21 cellular contexts compared by ENCODE assay signal in genomic region chr11:124915541-124916369, GRCh38. TPM values are rescaled to one million over a fixed set of nuclear protein-coding genes. Genes with fewer than 3 reads are reported as not detected.
DNase-seq lines count a peak whose midpoint lies in the region; ATAC-seq, FAIRE-seq and TF ChIP-seq lines count a peak whose summit lies in the region.
"Had no signal": no experiment of that assay in that cellular context is flagged by ENCODE, and none has a peak within 500 bp of the region (broad histone marks: within the 10 kb centered on the region; RNA-seq: fewer than 3 reads in every experiment).

No MANE protein-coding gene starts in this region.

- no peak overlapping the region for H3K4me3 Mint-ChIP-seq in activated naive CD4-positive, alpha-beta T cell treated with anti-CD3 and anti-CD28 coated beads for 36 hours
- H3K4me3 Mint-ChIP-seq: activated CD4-positive, alpha-beta T cell treated with anti-CD3 and anti-CD28 coated beads, Interleukin-2, amount 10 ng/mL, durations not matched to agents 7 days and 5 days; activated naive CD4-positive, alpha-beta T cell treated with anti-CD3 and anti-CD28 coated beads, Interleukin-2, amount 50 U/mL, for 24 hours; CD8-positive, alpha-beta memory T cell had no signal

- peak; percentile 85 for ATAC-seq in HepG2
- ATAC-seq in activated naive CD4-positive, alpha-beta T cell treated with anti-CD3 and anti-CD28 coated beads, Interleukin-2, amount 50 U/mL, for 72 hours = no peak
- ATAC-seq: left colon had no signal

- TF ChIP-seq CTCF in HepG2 (CRISPR knock-in tag; IDR thresholded peaks at IDR 0.05) = peak; percentile 64

- H3K27ac Mint-ChIP-seq in activated naive CD4-positive, alpha-beta T cell treated with anti-CD3 and anti-CD28 coated beads, Interleukin-2, amount 50 U/mL, for 72 hours = no peak overlapping the region
- H3K27ac Mint-ChIP-seq in activated naive CD4-positive, alpha-beta T cell treated with anti-CD3 and anti-CD28 coated beads for 36 hours = no peak overlapping the region
- H3K27ac Mint-ChIP-seq: activated CD4-positive, alpha-beta T cell treated with anti-CD3 and anti-CD28 coated beads, Interleukin-2, amount 10 ng/mL, durations not matched to agents 7 days and 5 days; activated naive CD4-positive, alpha-beta T cell treated with anti-CD3 and anti-CD28 coated beads, Interleukin-2, amount 50 U/mL, for 24 hours had no signal

- H3K9me3 Mint-ChIP-seq in activated naive CD4-positive, alpha-beta T cell treated with anti-CD3 and anti-CD28 coated beads, Interleukin-2, amount 50 U/mL, for 72 hours = peaks cover 6 to 12% of the 10 kb centered on the region in 2 donors
- peaks cover 12% of the 10 kb centered on the region for H3K9me3 Mint-ChIP-seq in activated naive CD4-positive, alpha-beta T cell treated with anti-CD3 and anti-CD28 coated beads for 36 hours
- H3K9me3 Mint-ChIP-seq: activated naive CD4-positive, alpha-beta T cell treated with anti-CD3 and anti-CD28 coated beads, Interleukin-2, amount 50 U/mL, for 24 hours had no signal

- H3K36me3 ChIP-seq in HepG2 (replicated peaks in 1 of 2; ENCODE audit: control insufficient read depth in 1 of 2, insufficient read depth in 2 of 2, low read length in 2 of 2) = no peaks in the 10 kb centered on the region

- peaks cover 19% of the 10 kb centered on the region for H3K4me1 ChIP-seq in HepG2 (ENCODE audit: insufficient read depth, low read length)

- no peak overlapping the region for H3K4me3 ChIP-seq in HepG2 (replicated peaks in 1 of 3; ENCODE audit: insufficient read depth in 1 of 3, low read depth in 2 of 3, low read length in 3 of 3)

- H2AFZ ChIP-seq in HepG2 (ENCODE audit: low read length) = no peak overlapping the region

- intact Hi-C loops in HepG2 (cut with micrococcal nuclease; ENCODE audit: unreplicated experiment) = no loop called here
- intact Hi-C loops in activated naive CD4-positive, alpha-beta T cell treated with anti-CD3 and anti-CD28 coated beads for 36 hours (cut with micrococcal nuclease) = no loop called here

- no peak for TF ChIP-seq POLR2A in HepG2 (IDR thresholded peaks at IDR 0.05; ENCODE audit: insufficient read depth in 1 of 2, low read depth in 2 of 2, low read length in 2 of 2)

- H3K9me3 ChIP-seq in HepG2 (ENCODE audit: low read length) = peaks cover 12% of the 10 kb centered on the region

- WGBS in HepG2 (ENCODE audit: low lambda C conversion rate) = 73% methylated on average over 3 of the region's 3 CpGs

- H3K27me3 ChIP-seq in HepG2 (ENCODE audit: control insufficient read depth in 1 of 2, insufficient read depth in 2 of 2, low read length in 2 of 2) = no peaks in the 10 kb centered on the region

- in situ Hi-C loops in HepG2 (cut with HindIII; ENCODE audit: extremely low pct_ligation_motif_present, low pct_unique_long_range_greater_than_20kb) = no loop called here

- H4K20me1 ChIP-seq in HepG2 (ENCODE audit: insufficient read depth, low read length) = no peaks in the 10 kb centered on the region

- DNase-seq in EH (ENCODE audit: low read depth) (peak; percentile 60), M059J (ENCODE audit: low read depth) (peak; percentile 58), HepG2 (ENCODE audit: low spot score) (no peak), HUDEP-2 (lab: John Stamatoyannopoulos, UW; ENCODE audit: unreplicated experiment in 76 of 76) (no peak), NCI-H774 (lab: John Stamatoyannopoulos, UW) (no peak)
- no peak for DNase-seq in activated naive CD4-positive, alpha-beta T cell treated with anti-CD3 and anti-CD28 coated beads, Interleukin-2, amount 50 U/mL, for 72 hours (ENCODE audit: low spot score in 2 of 2)
- DNase-seq in activated naive CD4-positive, alpha-beta T cell treated with anti-CD3 and anti-CD28 coated beads for 36 hours = no peak
- DNase-seq: activated CD4-positive, alpha-beta T cell treated with anti-CD3 and anti-CD28 coated beads, Interleukin-2, amount 10 ng/mL, durations not matched to agents 7 days and 5 days; activated T-cell treated with anti-CD3 and anti-CD28 coated beads for 4 hours; CD8-positive, alpha-beta memory T cell; DND-41; left colon; MV-4-11; NCI-H2081; occipital lobe; stimulated activated CD4-positive, alpha-beta T cell treated with anti-CD3 and anti-CD28 coated beads, Interleukin-2, amount 100 ng/mL, for 24 hours had no signal

- TF ChIP-seq RAD21 in HepG2 (CRISPR knock-in tag; IDR thresholded peaks at IDR 0.05) = no peak

- FAIRE-seq in HepG2 (lab: Jason Lieb, UNC) = no peak

- peaks cover 2% of the 10 kb centered on the region for H3K4me1 Mint-ChIP-seq in activated naive CD4-positive, alpha-beta T cell treated with anti-CD3 and anti-CD28 coated beads for 36 hours (ENCODE audit: low read depth)
- H3K4me1 Mint-ChIP-seq: activated naive CD4-positive, alpha-beta T cell treated with anti-CD3 and anti-CD28 coated beads, Interleukin-2, amount 50 U/mL, for 24 hours had no signal

- H3K27me3 Mint-ChIP-seq in activated naive CD4-positive, alpha-beta T cell treated with anti-CD3 and anti-CD28 coated beads for 36 hours (ENCODE audit: low read depth) = no peaks in the 10 kb centered on the region

- TF ChIP-seq EP300 in HepG2 (IDR thresholded peaks at IDR 0.05; ENCODE audit: low read depth in 2 of 2, low read length in 2 of 2) (no peak), HepG2 (CRISPR knock-in tag; IDR thresholded peaks at IDR 0.05; ENCODE audit: borderline replicate concordance) (no peak)

- no peaks in the 10 kb centered on the region for H3K79me2 ChIP-seq in HepG2 (ENCODE audit: insufficient read depth, low read length)

- BruUV-seq in HepG2 (replicated peaks; lab: Mats Ljungman, UMichigan) = no TSS peak

- peak overlapping the region; percentile 99 for H3K27ac ChIP-seq in cingulate gyrus (ENCODE audit: low read depth, low read length)
- no peak overlapping the region for H3K27ac ChIP-seq in HepG2 (ENCODE audit: extremely low read length, insufficient read depth, low read length)

- H3K9ac ChIP-seq in HepG2 (ENCODE audit: insufficient read depth, low read depth, low read length) = no peak overlapping the region

- peaks cover 5 to 13% of the 10 kb centered on the region in 2 donors for H3K36me3 Mint-ChIP-seq in activated naive CD4-positive, alpha-beta T cell treated with anti-CD3 and anti-CD28 coated beads, Interleukin-2, amount 50 U/mL, for 72 hours
- peaks cover 4% of the 10 kb centered on the region for H3K36me3 Mint-ChIP-seq in activated naive CD4-positive, alpha-beta T cell treated with anti-CD3 and anti-CD28 coated beads for 36 hours (ENCODE audit: low read depth)

- H3K4me2 ChIP-seq in HepG2 (ENCODE audit: low read depth, low read length) = no peak overlapping the region

- CTCF ChIA-PET in HepG2 (lab: Yijun Ruan, JAX; ENCODE audit: low intra/inter-chr PET ratio, low total read pairs) = no interaction called here
- CTCF ChIA-PET in activated naive CD4-positive, alpha-beta T cell treated with anti-CD3 and anti-CD28 coated beads for 36 hours (lab: Charles Lee) = interaction anchor here (0.6 to 2.1 kb wide), 4 partner anchors 77 to 227 kb away, joined by 3 to 6 read pairs (median 3); no protein-coding TSS in a partner anchor

- POLR2A ChIA-PET in HepG2 (lab: Yijun Ruan, JAX) = interaction anchor here (1.4 kb wide), 1 partner anchor 38 kb away, joined by 3 read pairs; the partner anchor contains the start of gene CCDC15

RNA-seq across cellular contexts. Expression of gene HEPN1, which starts 3.3 kb away (rescaled TPM):
- total RNA-seq in M059J (2014; rRNA removed; shearing (Covaris generic)) = not detected in 2 replicates
- not detected in 2 replicates for total RNA-seq in HepG2 (2016; rRNA removed; fragmentation: Illumina TruSeq; extraction: Trizol)
- total RNA-seq in HepG2 (2016; cell fraction: cytosol; rRNA removed; fragmentation: Illumina TruSeq; extraction: Trizol; ENCODE audit: low read depth) = not detected in 2 replicates
- not detected in 2 replicates for total RNA-seq in HepG2 (2016; cell fraction: insoluble cytoplasmic fraction; rRNA removed; fragmentation: Illumina TruSeq; extraction: Trizol)
- total RNA-seq in HepG2 (2016; cell fraction: membrane; rRNA removed; fragmentation: Illumina TruSeq; extraction: Trizol) = not detected in 2 replicates
- not detected in 2 replicates for total RNA-seq in HepG2 (2016; cell fraction: nucleus; rRNA removed; fragmentation: Illumina TruSeq; extraction: Trizol)
- polyA plus RNA-seq in HepG2 (2011; rRNA removed) = not detected in 2 replicates
- not detected in 2 replicates for polyA plus RNA-seq in HepG2 (2011; cell fraction: cytosol; rRNA removed)
- polyA plus RNA-seq in HepG2 (2011; cell fraction: nucleus; rRNA removed) = not detected in 2 replicates
- polyA plus RNA-seq in HepG2 (2012) = 34.1 and 38.2 TPM in 2 replicates
- not detected in 2 replicates for polyA plus RNA-seq in HepG2 (2016; cell fraction: cytosol; fragmentation: Illumina TruSeq; extraction: Trizol; ENCODE audit: low read depth)
- not detected in 2 replicates for polyA plus RNA-seq in HepG2 (2016; cell fraction: insoluble cytoplasmic fraction; fragmentation: Illumina TruSeq; extraction: Trizol; ENCODE audit: low read depth)
- not detected in 2 replicates for polyA plus RNA-seq in HepG2 (2016; cell fraction: membrane; fragmentation: Illumina TruSeq; extraction: Trizol; ENCODE audit: low read depth)
- polyA plus RNA-seq in HepG2 (2016; cell fraction: nucleus; fragmentation: Illumina TruSeq; extraction: Trizol; ENCODE audit: insufficient read depth, low read depth) = not detected in 2 replicates
- polyA minus RNA-seq in HepG2 (2011; rRNA and poly(A)+ RNA removed; ENCODE audit: low replicate concordance) = not detected in 2 replicates
- 0.70 TPM in 1 of 2 replicates, not detected in the other for polyA minus RNA-seq in HepG2 (2011; cell fraction: cytosol; rRNA and poly(A)+ RNA removed)
- polyA minus RNA-seq in HepG2 (2011; cell fraction: nucleus; rRNA and poly(A)+ RNA removed) = 0.26 TPM in 1 of 2 replicates, not detected in the other
- total RNA-seq in activated naive CD4-positive, alpha-beta T cell treated with anti-CD3 and anti-CD28 coated beads, Interleukin-2, amount 50 U/mL, for 72 hours = not detected
- total RNA-seq in activated naive CD4-positive, alpha-beta T cell treated with anti-CD3 and anti-CD28 coated beads for 36 hours = not detected
- total RNA-seq: activated CD4-positive, alpha-beta T cell treated with anti-CD3 and anti-CD28 coated beads, Interleukin-2, amount 10 ng/mL, durations not matched to agents 7 days and 5 days; CD8-positive, alpha-beta memory T cell; fibroblast of villous mesenchyme; left colon; mucosa of gallbladder; NCI-H460; occipital lobe had no signal
- polyA plus RNA-seq: CD8-positive, alpha-beta memory T cell had no signal

RNA-seq across cellular contexts. Expression of gene ROBO4, which starts 18.1 kb away (rescaled TPM):
- 0.20 and 0.99 TPM in 2 replicates for total RNA-seq in M059J (2014; rRNA removed; shearing (Covaris generic))
- 0.07 TPM in 1 of 2 replicates, not detected in the other for total RNA-seq in HepG2 (2016; rRNA removed; fragmentation: Illumina TruSeq; extraction: Trizol)
- total RNA-seq in HepG2 (2016; cell fraction: cytosol; rRNA removed; fragmentation: Illumina TruSeq; extraction: Trizol; ENCODE audit: low read depth) = not detected in 2 replicates
- total RNA-seq in HepG2 (2016; cell fraction: insoluble cytoplasmic fraction; rRNA removed; fragmentation: Illumina TruSeq; extraction: Trizol) = not detected in 2 replicates
- total RNA-seq in HepG2 (2016; cell fraction: membrane; rRNA removed; fragmentation: Illumina TruSeq; extraction: Trizol) = not detected in 2 replicates
- not detected in 2 replicates for total RNA-seq in HepG2 (2016; cell fraction: nucleus; rRNA removed; fragmentation: Illumina TruSeq; extraction: Trizol)
- 0.47 and 1.1 TPM in 2 replicates for polyA plus RNA-seq in HepG2 (2011; rRNA removed)
- polyA plus RNA-seq in HepG2 (2011; cell fraction: cytosol; rRNA removed) = 0.21 and 0.60 TPM in 2 replicates
- 4.1 and 9.2 TPM in 2 replicates for polyA plus RNA-seq in HepG2 (2011; cell fraction: nucleus; rRNA removed)
- 2.2 and 2.4 TPM in 2 replicates for polyA plus RNA-seq in HepG2 (2012)
- polyA plus RNA-seq in HepG2 (2016; cell fraction: cytosol; fragmentation: Illumina TruSeq; extraction: Trizol; ENCODE audit: low read depth) = not detected in 2 replicates
- polyA plus RNA-seq in HepG2 (2016; cell fraction: insoluble cytoplasmic fraction; fragmentation: Illumina TruSeq; extraction: Trizol; ENCODE audit: low read depth) = not detected in 2 replicates
- polyA plus RNA-seq in HepG2 (2016; cell fraction: membrane; fragmentation: Illumina TruSeq; extraction: Trizol; ENCODE audit: low read depth) = not detected in 2 replicates
- polyA plus RNA-seq in HepG2 (2016; cell fraction: nucleus; fragmentation: Illumina TruSeq; extraction: Trizol; ENCODE audit: insufficient read depth, low read depth) = 0.51 and 0.55 TPM in 2 replicates
- polyA minus RNA-seq in HepG2 (2011; rRNA and poly(A)+ RNA removed; ENCODE audit: low replicate concordance) = 6.3 TPM in 1 of 2 replicates, not detected in the other
- polyA minus RNA-seq in HepG2 (2011; cell fraction: cytosol; rRNA and poly(A)+ RNA removed) = 2.1 and 2.7 TPM in 2 replicates
- 3.7 and 7.2 TPM in 2 replicates for polyA minus RNA-seq in HepG2 (2011; cell fraction: nucleus; rRNA and poly(A)+ RNA removed)
- not detected for total RNA-seq in activated naive CD4-positive, alpha-beta T cell treated with anti-CD3 and anti-CD28 coated beads, Interleukin-2, amount 50 U/mL, for 72 hours
- not detected for total RNA-seq in activated naive CD4-positive, alpha-beta T cell treated with anti-CD3 and anti-CD28 coated beads for 36 hours
- total RNA-seq: activated CD4-positive, alpha-beta T cell treated with anti-CD3 and anti-CD28 coated beads, Interleukin-2, amount 10 ng/mL, durations not matched to agents 7 days and 5 days; CD8-positive, alpha-beta memory T cell; NCI-H460 had no signal
- polyA plus RNA-seq: CD8-positive, alpha-beta memory T cell had no signal

RNA-seq across cellular contexts. Expression of gene HEPACAM, which starts 20.1 kb away (rescaled TPM):
- total RNA-seq in M059J (2014; rRNA removed; shearing (Covaris generic)) = not detected in 2 replicates
- total RNA-seq in HepG2 (2016; rRNA removed; fragmentation: Illumina TruSeq; extraction: Trizol) = 58.5 and 66.9 TPM in 2 replicates
- 17.6 and 18.7 TPM in 2 replicates for total RNA-seq in HepG2 (2016; cell fraction: cytosol; rRNA removed; fragmentation: Illumina TruSeq; extraction: Trizol; ENCODE audit: low read depth)
- 53.8 and 67.4 TPM in 2 replicates for total RNA-seq in HepG2 (2016; cell fraction: insoluble cytoplasmic fraction; rRNA removed; fragmentation: Illumina TruSeq; extraction: Trizol)
- total RNA-seq in HepG2 (2016; cell fraction: membrane; rRNA removed; fragmentation: Illumina TruSeq; extraction: Trizol) = 53.8 and 64.2 TPM in 2 replicates
- 81.5 and 83.9 TPM in 2 replicates for total RNA-seq in HepG2 (2016; cell fraction: nucleus; rRNA removed; fragmentation: Illumina TruSeq; extraction: Trizol)
- 74.8 and 121 TPM in 2 replicates for polyA plus RNA-seq in HepG2 (2011; rRNA removed)
- polyA plus RNA-seq in HepG2 (2011; cell fraction: cytosol; rRNA removed) = 47.5 and 102 TPM in 2 replicates
- polyA plus RNA-seq in HepG2 (2011; cell fraction: nucleus; rRNA removed) = 131 and 258 TPM in 2 replicates
- 59.1 and 64.3 TPM in 2 replicates for polyA plus RNA-seq in HepG2 (2012)
- polyA plus RNA-seq in HepG2 (2016; cell fraction: cytosol; fragmentation: Illumina TruSeq; extraction: Trizol; ENCODE audit: low read depth) = 10.5 and 13.0 TPM in 2 replicates
- polyA plus RNA-seq in HepG2 (2016; cell fraction: insoluble cytoplasmic fraction; fragmentation: Illumina TruSeq; extraction: Trizol; ENCODE audit: low read depth) = 31.3 and 35.9 TPM in 2 replicates
- 36.7 and 41.7 TPM in 2 replicates for polyA plus RNA-seq in HepG2 (2016; cell fraction: membrane; fragmentation: Illumina TruSeq; extraction: Trizol; ENCODE audit: low read depth)
- polyA plus RNA-seq in HepG2 (2016; cell fraction: nucleus; fragmentation: Illumina TruSeq; extraction: Trizol; ENCODE audit: insufficient read depth, low read depth) = 102 and 105 TPM in 2 replicates
- 0.19 and 706 TPM in 2 replicates for polyA minus RNA-seq in HepG2 (2011; rRNA and poly(A)+ RNA removed; ENCODE audit: low replicate concordance)
- 95.5 and 142 TPM in 2 replicates for polyA minus RNA-seq in HepG2 (2011; cell fraction: cytosol; rRNA and poly(A)+ RNA removed)
- polyA minus RNA-seq in HepG2 (2011; cell fraction: nucleus; rRNA and poly(A)+ RNA removed) = 137 and 199 TPM in 2 replicates
- not detected for total RNA-seq in activated naive CD4-positive, alpha-beta T cell treated with anti-CD3 and anti-CD28 coated beads, Interleukin-2, amount 50 U/mL, for 72 hours
- not detected for total RNA-seq in activated naive CD4-positive, alpha-beta T cell treated with anti-CD3 and anti-CD28 coated beads for 36 hours
- total RNA-seq: activated CD4-positive, alpha-beta T cell treated with anti-CD3 and anti-CD28 coated beads, Interleukin-2, amount 10 ng/mL, durations not matched to agents 7 days and 5 days; CD8-positive, alpha-beta memory T cell; NCI-H460 had no signal
- polyA plus RNA-seq: CD8-positive, alpha-beta memory T cell had no signal

RNA-seq across cellular contexts. Expression of gene CCDC15, which starts 38.2 kb away (rescaled TPM):
- 6.1 and 7.6 TPM in 2 replicates for total RNA-seq in M059J (2014; rRNA removed; shearing (Covaris generic))
- 4.6 and 6.5 TPM in 2 replicates for total RNA-seq in HepG2 (2016; rRNA removed; fragmentation: Illumina TruSeq; extraction: Trizol)
- total RNA-seq in HepG2 (2016; cell fraction: cytosol; rRNA removed; fragmentation: Illumina TruSeq; extraction: Trizol; ENCODE audit: low read depth) = 3.4 and 5.0 TPM in 2 replicates
- total RNA-seq in HepG2 (2016; cell fraction: insoluble cytoplasmic fraction; rRNA removed; fragmentation: Illumina TruSeq; extraction: Trizol) = 4.3 and 5.4 TPM in 2 replicates
- 2.5 and 3.6 TPM in 2 replicates for total RNA-seq in HepG2 (2016; cell fraction: membrane; rRNA removed; fragmentation: Illumina TruSeq; extraction: Trizol)
- total RNA-seq in HepG2 (2016; cell fraction: nucleus; rRNA removed; fragmentation: Illumina TruSeq; extraction: Trizol) = 9.8 and 10.9 TPM in 2 replicates
- polyA plus RNA-seq in HepG2 (2011; rRNA removed) = 1.2 and 2.2 TPM in 2 replicates
- 0.63 and 0.85 TPM in 2 replicates for polyA plus RNA-seq in HepG2 (2011; cell fraction: cytosol; rRNA removed)
- 1.5 and 2.5 TPM in 2 replicates for polyA plus RNA-seq in HepG2 (2011; cell fraction: nucleus; rRNA removed)
- polyA plus RNA-seq in HepG2 (2012) = 0.69 and 1.7 TPM in 2 replicates
- 0.19 and 0.21 TPM in 2 replicates for polyA plus RNA-seq in HepG2 (2016; cell fraction: cytosol; fragmentation: Illumina TruSeq; extraction: Trizol; ENCODE audit: low read depth)
- 3.6 and 4.3 TPM in 2 replicates for polyA plus RNA-seq in HepG2 (2016; cell fraction: insoluble cytoplasmic fraction; fragmentation: Illumina TruSeq; extraction: Trizol; ENCODE audit: low read depth)
- polyA plus RNA-seq in HepG2 (2016; cell fraction: membrane; fragmentation: Illumina TruSeq; extraction: Trizol; ENCODE audit: low read depth) = 0.18 and 0.38 TPM in 2 replicates
- 4.4 and 5.8 TPM in 2 replicates for polyA plus RNA-seq in HepG2 (2016; cell fraction: nucleus; fragmentation: Illumina TruSeq; extraction: Trizol; ENCODE audit: insufficient read depth, low read depth)
- polyA minus RNA-seq in HepG2 (2011; rRNA and poly(A)+ RNA removed; ENCODE audit: low replicate concordance) = 1.2 TPM in 1 of 2 replicates, not detected in the other
- 1.6 and 2.1 TPM in 2 replicates for polyA minus RNA-seq in HepG2 (2011; cell fraction: cytosol; rRNA and poly(A)+ RNA removed)
- polyA minus RNA-seq in HepG2 (2011; cell fraction: nucleus; rRNA and poly(A)+ RNA removed) = 11.4 and 20.6 TPM in 2 replicates
- 10 to 100 TPM in 1 of 2 donors, 1 to 10 TPM in 1; 5.3 to 15.5 TPM for total RNA-seq in activated naive CD4-positive, alpha-beta T cell treated with anti-CD3 and anti-CD28 coated beads, Interleukin-2, amount 50 U/mL, for 72 hours
- total RNA-seq in activated naive CD4-positive, alpha-beta T cell treated with anti-CD3 and anti-CD28 coated beads for 36 hours = 1 to 10 TPM; 6.1 to 7.3 TPM

RNA-seq across cellular contexts. Expression of gene ROBO3, which starts 50.5 kb away (rescaled TPM):
- total RNA-seq in M059J (2014; rRNA removed; shearing (Covaris generic)) = 2.7 and 7.0 TPM in 2 replicates
- 0.07 TPM in 1 of 2 replicates, not detected in the other for total RNA-seq in HepG2 (2016; rRNA removed; fragmentation: Illumina TruSeq; extraction: Trizol)
- total RNA-seq in HepG2 (2016; cell fraction: cytosol; rRNA removed; fragmentation: Illumina TruSeq; extraction: Trizol; ENCODE audit: low read depth) = not detected in 2 replicates
- total RNA-seq in HepG2 (2016; cell fraction: insoluble cytoplasmic fraction; rRNA removed; fragmentation: Illumina TruSeq; extraction: Trizol) = 0.28 TPM in 1 of 2 replicates, not detected in the other
- 0.24 and 0.25 TPM in 2 replicates for total RNA-seq in HepG2 (2016; cell fraction: membrane; rRNA removed; fragmentation: Illumina TruSeq; extraction: Trizol)
- total RNA-seq in HepG2 (2016; cell fraction: nucleus; rRNA removed; fragmentation: Illumina TruSeq; extraction: Trizol) = 0.44 and 0.96 TPM in 2 replicates
- 2.2 and 2.4 TPM in 2 replicates for polyA plus RNA-seq in HepG2 (2011; rRNA removed)
- 0.49 and 2.1 TPM in 2 replicates for polyA plus RNA-seq in HepG2 (2011; cell fraction: cytosol; rRNA removed)
- 10.4 and 24.0 TPM in 2 replicates for polyA plus RNA-seq in HepG2 (2011; cell fraction: nucleus; rRNA removed)
- polyA plus RNA-seq in HepG2 (2012) = 2.3 and 3.0 TPM in 2 replicates
- 0.10 and 0.23 TPM in 2 replicates for polyA plus RNA-seq in HepG2 (2016; cell fraction: cytosol; fragmentation: Illumina TruSeq; extraction: Trizol; ENCODE audit: low read depth)
- 0.28 TPM in 1 of 2 replicates, not detected in the other for polyA plus RNA-seq in HepG2 (2016; cell fraction: insoluble cytoplasmic fraction; fragmentation: Illumina TruSeq; extraction: Trizol; ENCODE audit: low read depth)
- 0.50 TPM in 1 of 2 replicates, not detected in the other for polyA plus RNA-seq in HepG2 (2016; cell fraction: membrane; fragmentation: Illumina TruSeq; extraction: Trizol; ENCODE audit: low read depth)
- 0.48 and 0.88 TPM in 2 replicates for polyA plus RNA-seq in HepG2 (2016; cell fraction: nucleus; fragmentation: Illumina TruSeq; extraction: Trizol; ENCODE audit: insufficient read depth, low read depth)
- 1.2 TPM in 1 of 2 replicates, not detected in the other for polyA minus RNA-seq in HepG2 (2011; rRNA and poly(A)+ RNA removed; ENCODE audit: low replicate concordance)
- not detected in 2 replicates for polyA minus RNA-seq in HepG2 (2011; cell fraction: cytosol; rRNA and poly(A)+ RNA removed)
- polyA minus RNA-seq in HepG2 (2011; cell fraction: nucleus; rRNA and poly(A)+ RNA removed) = 1.2 and 1.7 TPM in 2 replicates
- 10 to 100 TPM; 18.0 to 24.4 TPM for total RNA-seq in activated naive CD4-positive, alpha-beta T cell treated with anti-CD3 and anti-CD28 coated beads, Interleukin-2, amount 50 U/mL, for 72 hours
- total RNA-seq in activated naive CD4-positive, alpha-beta T cell treated with anti-CD3 and anti-CD28 coated beads for 36 hours = 10 to 100 TPM; 24.2 to 24.5 TPM

Comparison
In these comparisons a context has a peak if more than half of its experiments do, and no peak if none do; other contexts are left out.
1. DNase-seq: peak in EH (single experiment) and M059J (single experiment); none in HepG2 (single experiment), HUDEP-2 (0 of 76), activated naive CD4-positive, alpha-beta T cell treated with anti-CD3 and anti-CD28 coated beads, Interleukin-2, amount 50 U/mL, for 72 hours (0 of 2), activated naive CD4-positive, alpha-beta T cell treated with anti-CD3 and anti-CD28 coated beads for 36 hours (single experiment) and NCI-H774 (single experiment).
2. RNA of gene HEPACAM, which starts 20.1 kb away (total RNA-seq): 17.6 to 83.9 TPM in HepG2; not detected in activated naive CD4-positive, alpha-beta T cell treated with anti-CD3 and anti-CD28 coated beads, Interleukin-2, amount 50 U/mL, for 72 hours, not detected in M059J and not detected in activated naive CD4-positive, alpha-beta T cell treated with anti-CD3 and anti-CD28 coated beads for 36 hours; every median in the first group is over 10 times any median in the second.